Comparison of ENCODE assay signal across 18 cellular contexts in the genomic region with DNA sequence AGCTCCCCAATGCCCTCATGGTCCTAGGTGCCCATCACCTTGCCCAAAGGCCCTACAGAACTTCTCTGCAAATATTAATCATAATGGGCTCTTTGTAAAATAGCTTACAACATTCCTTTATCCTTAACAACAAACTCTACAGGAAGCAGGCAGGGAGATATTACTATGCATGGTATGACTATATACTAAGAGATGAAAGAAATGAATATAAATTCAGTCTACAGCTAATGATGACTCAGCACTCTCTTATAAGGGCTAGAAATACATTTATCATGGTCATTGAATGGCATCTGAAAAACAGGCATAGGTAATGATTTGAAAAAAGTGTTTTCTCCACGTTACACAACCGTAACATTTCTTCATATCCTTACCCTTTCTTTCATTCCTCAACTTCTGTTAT.
DNase-seq lines count a peak whose midpoint lies in the region; ATAC-seq, FAIRE-seq and TF ChIP-seq lines count a peak whose summit lies in the region.
"Had no signal": no experiment of that assay in that cellular context is flagged by ENCODE, and none has a peak within 500 bp of the region (broad histone marks: within the 10 kb centered on the region; RNA-seq: fewer than 3 reads in every experiment).

No MANE protein-coding gene starts in this region.

- H3K27me3 ChIP-seq in brain microvascular endothelial cell (replicated peaks), result no peaks in the 10 kb centered on the region
- H3K27me3 ChIP-seq: BE2C, heart right ventricle had no signal

- FAIRE-seq in D721Med (lab: Jason Lieb, UNC), result peak; percentile 98

- ATAC-seq in HG03025 (IDR thresholded peaks at IDR 0.05; ENCODE audit: low FRiP score, unreplicated experiment), result no peak
- ATAC-seq: heart right ventricle had no signal

- TF ChIP-seq CTCF in D721Med (IDR thresholded peaks at IDR 0.05; ENCODE audit: insufficient read depth, missing control alignments) (no peak), brain microvascular endothelial cell (IDR thresholded peaks at IDR 0.05; ENCODE audit: low read depth, low read length, missing control alignments) (no peak)

- no peak overlapping the region for H3K4me3 ChIP-seq in brain microvascular endothelial cell (ENCODE audit: low read depth, low read length)
- H3K4me3 ChIP-seq: heart right ventricle, ovary, skin epidermis had no signal

- in situ Hi-C loops in brain microvascular endothelial cell (cut with HindIII; ENCODE audit: low pct_ligation_motif_present, low sequenced_read_pairs), result no loop called here

- no peak for DNase-seq in D721Med (ENCODE audit: insufficient read length, low spot score)
- peak; percentile 71 for DNase-seq in M059J (ENCODE audit: low read depth)
- peak; percentile 29 for DNase-seq in brain microvascular endothelial cell
- DNase-seq in iris pigment epithelial cell (ENCODE audit: low read depth), result peak; percentile 84
- no peak for DNase-seq in NCI-H774 (lab: John Stamatoyannopoulos, UW)
- no peak for DNase-seq in NCI-H345 treated with DMSO at 0.1 percent for 48 hours (lab: John Stamatoyannopoulos, UW; ENCODE audit: unreplicated experiment)
- DNase-seq in T-helper 1 cell, result no peak
- DNase-seq: activated CD4-positive, CD25-positive, alpha-beta regulatory T cell treated with anti-CD3 and anti-CD28 coated beads, Interleukin-2, amount 50 U/mL, for 72 hours; BE2C; H7; heart right ventricle; NCI-H2081 treated with DMSO at 0.1 percent for 48 hours; ovary; stimulated activated naive CD4-positive, alpha-beta T cell; T-helper 2 cell had no signal

- no peaks in the 10 kb centered on the region for H3K36me3 ChIP-seq in brain microvascular endothelial cell (replicated peaks)
- H3K36me3 ChIP-seq: BE2C, heart right ventricle, ovary had no signal

- no peak overlapping the region for H3K27ac ChIP-seq in brain microvascular endothelial cell
- H3K27ac ChIP-seq: heart right ventricle, HL-60, ovary, skin epidermis had no signal

Comparison
In these comparisons a context has a peak if more than half of its experiments do, and no peak if none do; other contexts are left out.
1. DNase-seq: peak in M059J (single experiment), brain microvascular endothelial cell (single experiment) and iris pigment epithelial cell (single experiment); none in D721Med (single experiment), NCI-H774 (single experiment), NCI-H345 treated with DMSO at 0.1 percent for 48 hours (single experiment) and T-helper 1 cell (0 of 5).